Comparison of ENCODE assay signal across 25 cellular contexts in genomic region chr11:68045900-68046299, GRCh38.
"Had no signal": no experiment of that assay in that cellular context is flagged by ENCODE, and none has a peak within 500 bp of the region (broad histone marks: within the 10 kb centered on the region; RNA-seq: fewer than 3 reads in every experiment).

No MANE protein-coding gene starts in this region.

- H3K27me3 Mint-ChIP-seq: activated T-cell treated with anti-CD3 and anti-CD28 coated beads, Interleukin-2, amount 50 U/mL, for 24 hours; activated T-helper 17 cell treated with anti-CD3 and anti-CD28 coated beads, Interleukin-2, amount 50 U/mL, for 72 hours; memory B cell; stimulated activated memory B cell treated with anti-CD40 and anti-IgM and Interleukin-4, amounts not matched to agents 10 μg/mL and 1 μg/mL and 100 μg/mL, for 72 hours had no signal

- H3K4me3 ChIP-seq: esophagus squamous epithelium, gastroesophageal sphincter, stomach, suprapubic skin, transverse colon, uterus had no signal

- H3K4me1 Mint-ChIP-seq: activated T-helper 17 cell treated with anti-CD3 and anti-CD28 coated beads, Interleukin-2, amount 50 U/mL, for 72 hours; endodermal cell had no signal

- H3K9me3 ChIP-seq: esophagus squamous epithelium, gastroesophageal sphincter, stomach, suprapubic skin, transverse colon, uterus had no signal

- H3K36me3 ChIP-seq: uterus had no signal

- H3K9me3 Mint-ChIP-seq: activated T-cell treated with anti-CD3 and anti-CD28 coated beads, Interleukin-2, amount 50 U/mL, for 24 hours; activated T-helper 17 cell treated with anti-CD3 and anti-CD28 coated beads, Interleukin-2, amount 50 U/mL, for 72 hours; endodermal cell; memory B cell; nephron; stimulated activated memory B cell treated with anti-CD40 and anti-IgM and Interleukin-4, amounts not matched to agents 10 μg/mL and 1 μg/mL and 100 μg/mL, for 72 hours; T-helper 2 cell treated with Interferon-gamma antibody and Interleukin-4, amounts not matched to agents 5 μg/mL and 100 μg/mL, for 36 hours had no signal

- ATAC-seq: activated CD4-positive, CD25-positive, alpha-beta regulatory T cell treated with anti-CD3 and anti-CD28 coated beads, Interleukin-2, amount 50 U/mL, for 24 hours; activated T-helper 17 cell treated with anti-CD3 and anti-CD28 coated beads, Interleukin-2, amount 50 U/mL, for 72 hours; gastroesophageal sphincter; sciatic nerve; stimulated activated memory B cell treated with anti-CD40 and anti-IgM and Interleukin-4, amounts not matched to agents 10 μg/mL and 1 μg/mL and 100 μg/mL, for 72 hours had no signal

- H3K27ac Mint-ChIP-seq: activated T-helper 17 cell treated with anti-CD3 and anti-CD28 coated beads, Interleukin-2, amount 50 U/mL, for 72 hours; endodermal cell; memory B cell; nephron; stimulated activated memory B cell treated with anti-CD40 and anti-IgM and Interleukin-4, amounts not matched to agents 10 μg/mL and 1 μg/mL and 100 μg/mL, for 72 hours; T-helper 2 cell treated with Interferon-gamma antibody and Interleukin-4, amounts not matched to agents 5 μg/mL and 100 μg/mL, for 36 hours had no signal

- H3K27me3 ChIP-seq: esophagus squamous epithelium, gastroesophageal sphincter, stomach, suprapubic skin, transverse colon, uterus had no signal

- DNase-seq: activated CD4-positive, alpha-beta T cell treated with anti-CD3 and anti-CD28 coated beads, Interleukin-2, amount 50 U/mL, for 1 hour; activated naive CD4-positive, alpha-beta T cell treated with Interleukin-2 at 50 U/mL for 16 hours; activated T-cell treated with anti-CD3 and anti-CD28 coated beads, Interleukin-2, amount 50 U/mL, for 24 hours; amygdala; cerebellar nuclear complex; cortex of kidney; endodermal cell; esophagus squamous epithelium; head of caudate nucleus; nucleus accumbens; small intestine; stimulated activated CD4-positive, alpha-beta T cell treated with anti-CD3 and anti-CD28 coated beads, Interleukin-15, amount 100 ng/mL, for 24 hours; stomach; transverse colon; uterus had no signal

- H3K4me3 Mint-ChIP-seq: activated T-cell treated with anti-CD3 and anti-CD28 coated beads, Interleukin-2, amount 50 U/mL, for 24 hours; activated T-helper 17 cell treated with anti-CD3 and anti-CD28 coated beads, Interleukin-2, amount 50 U/mL, for 72 hours; endodermal cell; memory B cell; nephron; stimulated activated memory B cell treated with anti-CD40 and anti-IgM and Interleukin-4, amounts not matched to agents 10 μg/mL and 1 μg/mL and 100 μg/mL, for 72 hours; T-helper 2 cell treated with Interferon-gamma antibody and Interleukin-4, amounts not matched to agents 5 μg/mL and 100 μg/mL, for 36 hours had no signal

- H3K27ac ChIP-seq: esophagus squamous epithelium, gastroesophageal sphincter, stomach, suprapubic skin, transverse colon, uterus, VCaP had no signal
